Comparison of ENCODE assay signal across 10 cellular contexts in the genomic region with DNA sequence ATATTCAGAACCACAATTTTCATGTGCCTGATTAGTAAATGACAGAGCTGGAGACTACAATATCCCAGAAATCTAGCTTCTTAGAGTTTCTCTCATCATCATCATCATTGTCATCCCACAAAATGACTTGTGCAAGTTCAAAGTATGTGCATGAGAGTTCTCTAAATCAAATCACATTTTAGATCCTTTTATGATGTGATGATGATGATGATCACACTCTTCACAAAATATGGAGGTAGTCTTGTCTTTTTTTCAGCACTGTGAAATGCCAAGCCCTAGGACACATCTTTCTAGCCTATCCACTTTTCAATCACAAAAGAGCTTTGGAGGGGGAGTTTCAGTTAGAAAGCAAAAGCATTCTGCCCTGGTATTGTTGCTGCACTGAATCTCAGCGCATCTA. TPM values are rescaled to one million over a fixed set of nuclear protein-coding genes. Genes with fewer than 3 reads are reported as not detected.
A peak's percentile ranks its signal among the peaks of the same experiment; 100 is the strongest.
DNase-seq lines count a peak whose midpoint lies in the region; ATAC-seq and TF ChIP-seq lines count a peak whose summit lies in the region.
"Had no signal": no experiment of that assay in that cellular context is flagged by ENCODE, and none has a peak within 500 bp of the region (broad histone marks: within the 10 kb centered on the region; RNA-seq: fewer than 3 reads in every experiment).

No MANE protein-coding gene starts in this region.

- peaks cover 45% of the 10 kb centered on the region for H3K4me1 Mint-ChIP-seq in activated CD4-positive, alpha-beta memory T cell treated with anti-CD3 and anti-CD28 coated beads, Interleukin-2, amount 10 ng/mL, durations not matched to agents 7 days and 5 days
- H3K4me1 Mint-ChIP-seq in memory B cell = peaks cover 15% of the 10 kb centered on the region

- no peaks in the 10 kb centered on the region for H3K27me3 Mint-ChIP-seq in activated CD4-positive, alpha-beta memory T cell treated with anti-CD3 and anti-CD28 coated beads, Interleukin-2, amount 10 ng/mL, durations not matched to agents 7 days and 5 days
- H3K27me3 Mint-ChIP-seq in memory B cell = no peaks in the 10 kb centered on the region

- H3K4me3 ChIP-seq in heart right ventricle = no peak overlapping the region
- no peak overlapping the region for H3K4me3 ChIP-seq in uterus
- peak overlapping the region in 1 of 59 donors; percentile 59 for H3K4me3 ChIP-seq in dorsolateral prefrontal cortex
- H3K4me3 ChIP-seq: MG63 had no signal

- WGBS in heart right ventricle, 2 donors = 0 to 96% methylated on average over 1 of the region's 1 CpG

- POLR2A ChIA-PET in activated CD4-positive, alpha-beta memory T cell treated with anti-CD3 and anti-CD28 coated beads, Interleukin-2, amount 10 ng/mL, durations not matched to agents 7 days and 5 days (lab: Charles Lee) = interaction anchor here (1.6 to 3.2 kb wide), 4 partner anchors 7 to 668 kb away, joined by 4 to 18 read pairs (median 12); a partner anchor contains a TSS

- H3K4me3 Mint-ChIP-seq in activated CD4-positive, alpha-beta memory T cell treated with anti-CD3 and anti-CD28 coated beads, Interleukin-2, amount 10 ng/mL, durations not matched to agents 7 days and 5 days = no peak overlapping the region
- no peak overlapping the region for H3K4me3 Mint-ChIP-seq in memory B cell

- no peaks in the 10 kb centered on the region for H3K9me3 ChIP-seq in heart right ventricle
- no peaks in the 10 kb centered on the region for H3K9me3 ChIP-seq in uterus
- H3K9me3 ChIP-seq: MG63 had no signal

- peaks cover 4% of the 10 kb centered on the region for H3K36me3 Mint-ChIP-seq in activated CD4-positive, alpha-beta memory T cell treated with anti-CD3 and anti-CD28 coated beads, Interleukin-2, amount 10 ng/mL, durations not matched to agents 7 days and 5 days (ENCODE audit: low read depth)
- no peaks in the 10 kb centered on the region for H3K36me3 Mint-ChIP-seq in memory B cell

- CTCF ChIA-PET in activated CD4-positive, alpha-beta memory T cell treated with anti-CD3 and anti-CD28 coated beads, Interleukin-2, amount 10 ng/mL, durations not matched to agents 7 days and 5 days (lab: Charles Lee) = interaction anchor here (0.9 to 1.1 kb wide), 3 partner anchors 9 to 653 kb away, joined by 3 to 5 read pairs (median 3); a partner anchor contains a TSS

- H3K27ac Mint-ChIP-seq in activated CD4-positive, alpha-beta memory T cell treated with anti-CD3 and anti-CD28 coated beads, Interleukin-2, amount 10 ng/mL, durations not matched to agents 7 days and 5 days = peak overlapping the region; percentile 93
- H3K27ac Mint-ChIP-seq in memory B cell = peak overlapping the region; percentile 96

- ATAC-seq in heart right ventricle = no peak
- ATAC-seq in left cardiac atrium = no peak
- ATAC-seq in memory B cell (ENCODE audit: low read depth) = no peak
- no peak for ATAC-seq in HG02973 (IDR thresholded peaks at IDR 0.05; ENCODE audit: unreplicated experiment)

- H3K36me3 ChIP-seq in heart right ventricle (no peaks in the 10 kb centered on the region), uterus (no peaks in the 10 kb centered on the region)
- H3K36me3 ChIP-seq: MG63 had no signal

- H3K27ac ChIP-seq in heart right ventricle = peak overlapping the region in 8 of 10 donors; percentile 35 to 78 (median 59)
- H3K27ac ChIP-seq in uterus = peak overlapping the region; percentile 63 to 74
- peak overlapping the region in 28 of 59 donors; percentile 1 to 80 (median 56) for H3K27ac ChIP-seq in dorsolateral prefrontal cortex

- no peaks in the 10 kb centered on the region for H3K9me3 Mint-ChIP-seq in activated CD4-positive, alpha-beta memory T cell treated with anti-CD3 and anti-CD28 coated beads, Interleukin-2, amount 10 ng/mL, durations not matched to agents 7 days and 5 days
- no peaks in the 10 kb centered on the region for H3K9me3 Mint-ChIP-seq in memory B cell

- H3K27me3 ChIP-seq in heart right ventricle (peaks cover 0 to 10% (median 0%) of the 10 kb centered on the region in 7 donors), uterus (no peaks in the 10 kb centered on the region), dorsolateral prefrontal cortex (peaks cover 0 to 92% (median 29%) of the 10 kb centered on the region in 45 donors)
- H3K27me3 ChIP-seq: MG63 had no signal

- no peak for TF ChIP-seq POLR2A in uterus (IDR thresholded peaks at IDR 0.05)

- no peak for TF ChIP-seq CTCF in heart right ventricle (IDR thresholded peaks at IDR 0.05)
- no peak for TF ChIP-seq CTCF in uterus (IDR thresholded peaks at IDR 0.05)
- TF ChIP-seq CTCF in dorsolateral prefrontal cortex (IDR thresholded peaks at IDR 0.05 in 54 of 56, conservative IDR thresholded peaks at IDR 0.05 in 2 of 56; ENCODE audit: low read depth in 1 of 56, partially characterized antibody in 56 of 56) = no peak

- peaks cover 0 to 27% (median 4%) of the 10 kb centered on the region in 9 donors for H3K4me1 ChIP-seq in heart right ventricle
- H3K4me1 ChIP-seq in uterus = peaks cover 0 to 12% of the 10 kb centered on the region in 2 donors

- DNase-seq in heart right ventricle = no peak
- no peak for DNase-seq in left cardiac atrium
- DNase-seq in activated CD4-positive, alpha-beta memory T cell treated with anti-CD3 and anti-CD28 coated beads, Interleukin-2, amount 10 ng/mL, durations not matched to agents 7 days and 5 days = no peak
- no peak for DNase-seq in memory B cell (ENCODE audit: low spot score in 2 of 2)
- DNase-seq in uterus = no peak
- no peak for DNase-seq in cerebellar cortex (ENCODE audit: low spot score)
- DNase-seq in dorsolateral prefrontal cortex = no peak
- DNase-seq: NCI-H524 had no signal

- intact Hi-C loops in heart right ventricle (cut with DNase I) (loop anchor here in 2 of 10 donors (1.0 to 10.0 kb wide), 2 partner anchors 8 to 267 kb away; a partner anchor contains a TSS), left cardiac atrium (cut with DNase I) (no loop called here), uterus (cut with DNase I; ENCODE audit: low total_unique reads) (no loop called here), dorsolateral prefrontal cortex (cut with DNase I) (loop anchor here (10.0 kb wide), 2 partner anchors 187 to 267 kb away; a partner anchor contains a TSS)

RNA-seq across cellular contexts. Expression of a gene that starts 7.4 kb away (rescaled TPM):
- total RNA-seq in heart right ventricle (10 to 100 TPM in 2 of 10 donors, 1 to 10 TPM in 8; 3.1 to 41.9 (median 6.1) TPM), left cardiac atrium (100 to 1,000 TPM in 1 of 2 donors, 10 to 100 TPM in 1; 74.6 to 112 TPM), uterus (10 to 100 TPM; 13.2 to 90.2 (median 32.3) TPM), dorsolateral prefrontal cortex (10 to 100 TPM in 1 of 120 experiments, 1 to 10 TPM in 119; 1.5 to 10.1 (median 4.2) TPM)
- 1 to 10 TPM in 1 of 2 donors, under 1 TPM in 1; 0.51 to 2.0 TPM for polyA plus RNA-seq in heart right ventricle
- 10 to 100 TPM; 24.9 to 26.6 TPM for total RNA-seq in activated CD4-positive, alpha-beta memory T cell treated with anti-CD3 and anti-CD28 coated beads, Interleukin-2, amount 10 ng/mL, durations not matched to agents 7 days and 5 days

Comparison
In these comparisons a context has a peak if more than half of its experiments do, and no peak if none do; other contexts are left out.
1. intact Hi-C loops: an anchor here in dorsolateral prefrontal cortex (10.0 kb wide); none called in left cardiac atrium and uterus.